Comparison of ENCODE assay signal across 8 cellular contexts in the genomic region with DNA sequence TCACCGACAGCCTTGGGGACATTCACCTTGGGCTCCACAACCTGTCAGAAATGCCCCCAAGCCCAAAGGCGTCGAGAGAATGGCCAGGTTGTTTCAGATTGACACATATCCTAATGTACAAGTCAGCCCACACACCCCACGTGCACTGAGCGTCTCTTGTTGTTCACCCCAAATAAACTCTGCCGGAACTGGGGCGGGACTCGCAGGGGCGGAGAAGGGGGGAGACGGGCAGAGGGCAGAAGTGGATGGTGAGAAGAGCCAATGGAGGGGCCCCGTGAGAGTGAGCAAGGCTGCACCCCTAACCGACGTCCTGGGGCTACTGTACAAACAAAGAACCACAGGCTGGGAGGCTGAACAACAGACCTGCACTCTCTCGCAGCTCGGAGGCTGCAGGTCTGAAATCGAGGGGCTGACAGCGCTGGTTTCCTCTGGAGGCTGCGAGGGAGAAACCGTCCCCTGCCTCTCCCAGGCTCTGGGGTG.
DNase-seq lines count a peak whose midpoint lies in the region; ATAC-seq lines count a peak whose summit lies in the region.

No MANE protein-coding gene starts in this region.

- DNase-seq in NOMO-1 (lab: John Stamatoyannopoulos, UW; ENCODE audit: unreplicated experiment in 2 of 2) (peak; percentile 56 to 81), putamen (ENCODE audit: low spot score) (peak; percentile 15), DMS53 (lab: John Stamatoyannopoulos, UW) (no peak), NCI-H226 (no peak), iPS-NIHi11 (ENCODE audit: low spot score) (no peak)
- DNase-seq in activated effector memory CD4-positive, alpha-beta T cell treated with Interleukin-2 at 50 U/mL for 16 hours = peak; percentile 86

- ATAC-seq in GM18502 (IDR thresholded peaks at IDR 0.05; ENCODE audit: poor library complexity, unreplicated experiment) (peak; percentile 49), HG02798 (IDR thresholded peaks at IDR 0.05; ENCODE audit: poor library complexity, unreplicated experiment) (peak; percentile 54)

Comparison
In these comparisons a context has a peak if more than half of its experiments do, and no peak if none do; other contexts are left out.
1. DNase-seq: peak in NOMO-1 (2 of 2), activated effector memory CD4-positive, alpha-beta T cell treated with Interleukin-2 at 50 U/mL for 16 hours (single experiment) and putamen (single experiment); none in DMS53 (single experiment), NCI-H226 (single experiment) and iPS-NIHi11 (single experiment).